15 cellular contexts compared by ENCODE assay signal in the genomic region with DNA sequence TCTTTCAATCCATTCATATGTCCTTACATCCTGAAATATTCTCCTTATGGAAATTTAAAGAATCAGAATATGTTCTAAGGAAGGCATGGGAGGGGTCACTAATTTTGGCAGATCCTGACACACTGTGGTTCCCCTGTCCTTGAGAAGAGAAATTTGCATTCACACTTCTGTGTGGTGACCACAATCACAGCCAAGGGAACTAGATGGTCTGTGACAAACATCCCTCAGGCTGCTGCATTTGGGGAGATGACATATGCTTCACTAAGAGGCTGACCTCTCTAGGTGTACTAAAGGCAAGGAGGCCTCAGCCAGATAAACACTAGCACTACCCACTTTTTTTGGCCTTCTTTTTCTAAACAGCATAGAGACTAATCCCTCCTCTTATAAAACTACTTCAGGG.
A peak's percentile ranks its signal among the peaks of the same experiment; 100 is the strongest.
DNase-seq lines count a peak whose midpoint lies in the region; ATAC-seq and TF ChIP-seq lines count a peak whose summit lies in the region.
"Had no signal": no experiment of that assay in that cellular context is flagged by ENCODE, and none has a peak within 500 bp of the region (broad histone marks: within the 10 kb centered on the region; RNA-seq: fewer than 3 reads in every experiment).

No MANE protein-coding gene starts in this region.

- intact Hi-C loops in activated naive CD4-positive, alpha-beta T cell treated with anti-CD3 and anti-CD28 coated beads for 36 hours (cut with micrococcal nuclease) = no loop called here

- CTCF ChIA-PET in activated naive CD4-positive, alpha-beta T cell treated with anti-CD3 and anti-CD28 coated beads for 36 hours (lab: Charles Lee) = no interaction called here

- no peaks in the 10 kb centered on the region for H3K27me3 Mint-ChIP-seq in osteocyte (ENCODE audit: unreplicated experiment)
- no peaks in the 10 kb centered on the region for H3K27me3 Mint-ChIP-seq in activated naive CD4-positive, alpha-beta T cell treated with anti-CD3 and anti-CD28 coated beads for 36 hours (ENCODE audit: low read depth)
- H3K27me3 Mint-ChIP-seq: brain had no signal

- peaks cover 58% of the 10 kb centered on the region for H3K4me1 Mint-ChIP-seq in osteocyte (ENCODE audit: unreplicated experiment)
- H3K4me1 Mint-ChIP-seq in activated naive CD4-positive, alpha-beta T cell treated with anti-CD3 and anti-CD28 coated beads for 36 hours (ENCODE audit: low read depth) = no peaks in the 10 kb centered on the region
- H3K4me1 Mint-ChIP-seq: CD4-positive, alpha-beta memory T cell had no signal

- H3K27ac ChIP-seq in GM23248 = peak overlapping the region; percentile 68; the same call in 1 of the 2 replicates
- H3K27ac ChIP-seq: VCaP had no signal

- no peaks in the 10 kb centered on the region for H3K9me2 ChIP-seq in GM23248 (ENCODE audit: insufficient read depth)

- H3K27me3 ChIP-seq in GM23248 (replicated peaks; ENCODE audit: insufficient read depth) = no peaks in the 10 kb centered on the region
- H3K27me3 ChIP-seq: tibial artery had no signal

- peak overlapping the region; percentile 92 for H3K27ac Mint-ChIP-seq in osteocyte (ENCODE audit: unreplicated experiment)
- no peak overlapping the region for H3K27ac Mint-ChIP-seq in activated naive CD4-positive, alpha-beta T cell treated with anti-CD3 and anti-CD28 coated beads for 36 hours
- H3K27ac Mint-ChIP-seq: activated T-cell treated with anti-CD3 and anti-CD28 coated beads, Interleukin-2, amount 50 U/mL, for 24 hours; CD4-positive, alpha-beta memory T cell had no signal

- H3K9me3 Mint-ChIP-seq in osteocyte (ENCODE audit: unreplicated experiment) = no peaks in the 10 kb centered on the region
- H3K9me3 Mint-ChIP-seq in activated naive CD4-positive, alpha-beta T cell treated with anti-CD3 and anti-CD28 coated beads for 36 hours = no peaks in the 10 kb centered on the region
- H3K9me3 Mint-ChIP-seq: activated T-cell treated with anti-CD3 and anti-CD28 coated beads, Interleukin-2, amount 50 U/mL, for 24 hours; CD4-positive, alpha-beta memory T cell had no signal

- ATAC-seq in GM18907 (IDR thresholded peaks at IDR 0.05; ENCODE audit: unreplicated experiment) (peak; percentile 75), HG03280 (IDR thresholded peaks at IDR 0.05; ENCODE audit: unreplicated experiment) (peak; percentile 45)

- no peak overlapping the region for H3K4me3 Mint-ChIP-seq in osteocyte (ENCODE audit: unreplicated experiment)
- no peak overlapping the region for H3K4me3 Mint-ChIP-seq in activated naive CD4-positive, alpha-beta T cell treated with anti-CD3 and anti-CD28 coated beads for 36 hours
- H3K4me3 Mint-ChIP-seq: activated T-cell treated with anti-CD3 and anti-CD28 coated beads, Interleukin-2, amount 50 U/mL, for 24 hours; brain; CD4-positive, alpha-beta memory T cell had no signal

- no peaks in the 10 kb centered on the region for H3K36me3 Mint-ChIP-seq in osteocyte (ENCODE audit: unreplicated experiment)
- no peaks in the 10 kb centered on the region for H3K36me3 Mint-ChIP-seq in activated naive CD4-positive, alpha-beta T cell treated with anti-CD3 and anti-CD28 coated beads for 36 hours (ENCODE audit: low read depth)
- H3K36me3 Mint-ChIP-seq: brain; CD4-positive, alpha-beta memory T cell had no signal

- peaks cover 41% of the 10 kb centered on the region for H3K4me1 ChIP-seq in GM23248 (ENCODE audit: insufficient read depth)

- no peaks in the 10 kb centered on the region for H3K79me2 ChIP-seq in GM23248 (ENCODE audit: insufficient read depth)

- in situ Hi-C loops in GM23248 (cut with MboI) = no loop called here

- H4K20me1 ChIP-seq in GM23248 (ENCODE audit: insufficient read depth) = no peaks in the 10 kb centered on the region

- H3K9me3 ChIP-seq in GM23248 (ENCODE audit: low read depth) = no peaks in the 10 kb centered on the region
- H3K9me3 ChIP-seq: tibial artery had no signal

- TF ChIP-seq CTCF in osteocyte (IDR thresholded peaks at IDR 0.05) (no peak), foreskin fibroblast (IDR thresholded peaks at IDR 0.05; ENCODE audit: low read depth, low read length) (no peak)

- no peak overlapping the region for H3K4me2 ChIP-seq in GM23248 (ENCODE audit: unreplicated experiment)

- H3K4me3 ChIP-seq in GM23248 (no peak overlapping the region), foreskin fibroblast (ENCODE audit: low read depth in 1 of 2, low read length in 2 of 2) (no peak overlapping the region)
- H3K4me3 ChIP-seq: tibial artery had no signal

- H3K36me3 ChIP-seq in GM23248 (ENCODE audit: low read depth) = no peaks in the 10 kb centered on the region
- H3K36me3 ChIP-seq: tibial artery had no signal

- H2AFZ ChIP-seq in GM23248 = 0 out of 2 replicates have a peak overlapping the region, but pooled peaks have one; percentile 8

- no peak for DNase-seq in GM23248
- DNase-seq in osteocyte (ENCODE audit: extremely low spot score, unreplicated experiment) = no peak
- no peak for DNase-seq in foreskin fibroblast
- no peak for DNase-seq in NCI-H748 treated with DMSO at 0.1 percent for 48 hours (lab: John Stamatoyannopoulos, UW)
- DNase-seq in activated naive CD4-positive, alpha-beta T cell treated with anti-CD3 and anti-CD28 coated beads for 36 hours = no peak
- no peak for DNase-seq in activated T-cell treated with anti-CD3 and anti-CD28 coated beads for 4 hours
- DNase-seq: activated T-cell treated with anti-CD3 and anti-CD28 coated beads, Interleukin-2, amount 50 U/mL, for 24 hours; CD4-positive, alpha-beta memory T cell; NCI-H446; SHP77; tibial artery had no signal

- no peak overlapping the region for H3K9ac ChIP-seq in GM23248

- peaks cover 32% of the 10 kb centered on the region for H3F3A ChIP-seq in GM23248 (ENCODE audit: insufficient read depth)
